1 cellular context compared by ENCODE assay signal in genomic region chr11:102458531-102458930, GRCh38.
TF ChIP-seq lines count a peak whose summit lies in the region.

No MANE protein-coding gene starts in this region.

TF ChIP-seq in K562, 482 proteins besides CTCF, POLR2A, EP300 and RAD21:
- TF ChIP-seq CEBPG (CRISPR knock-in tag; IDR thresholded peaks at IDR 0.05) (no peak), CEBPG (tag; conservative IDR thresholded peaks at IDR 0.05 in 1 of 2, IDR thresholded peaks at IDR 0.05 in 1 of 2) (peak; percentile 23 to 26; a peak in 1 of 4 replicates), FOXK2 (conservative IDR thresholded peaks at IDR 0.05 in 1 of 2, IDR thresholded peaks at IDR 0.05 in 1 of 2; ENCODE audit: low read depth in 2 of 2) (no peak), CEBPB (tag; IDR thresholded peaks at IDR 0.05) (peak; percentile 72)
